1 cellular context compared by ENCODE assay signal in the genomic region with DNA sequence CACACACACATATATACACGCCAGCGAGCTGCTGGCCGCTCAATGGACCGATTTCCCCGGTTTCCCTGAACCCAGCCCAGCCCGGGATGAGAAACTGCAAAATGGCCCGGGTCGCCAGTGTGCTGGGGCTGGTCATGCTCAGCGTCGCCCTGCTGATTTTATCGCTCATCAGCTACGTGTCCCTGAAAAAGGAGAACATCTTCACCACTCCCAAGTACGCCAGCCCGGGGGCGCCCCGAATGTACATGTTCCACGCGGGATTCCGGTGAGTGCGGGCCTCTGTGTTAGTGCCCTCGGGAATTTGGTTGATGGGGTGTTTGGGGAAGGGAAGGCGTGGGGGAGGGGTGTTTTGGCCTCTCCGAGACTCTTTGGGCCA.
TF ChIP-seq lines count a peak whose summit lies in the region.

No MANE protein-coding gene starts in this region.

TF ChIP-seq in HEK293, 187 proteins besides CTCF, POLR2A, EP300 and RAD21 (continued from another document):
- TF ChIP-seq, protein P1, sequence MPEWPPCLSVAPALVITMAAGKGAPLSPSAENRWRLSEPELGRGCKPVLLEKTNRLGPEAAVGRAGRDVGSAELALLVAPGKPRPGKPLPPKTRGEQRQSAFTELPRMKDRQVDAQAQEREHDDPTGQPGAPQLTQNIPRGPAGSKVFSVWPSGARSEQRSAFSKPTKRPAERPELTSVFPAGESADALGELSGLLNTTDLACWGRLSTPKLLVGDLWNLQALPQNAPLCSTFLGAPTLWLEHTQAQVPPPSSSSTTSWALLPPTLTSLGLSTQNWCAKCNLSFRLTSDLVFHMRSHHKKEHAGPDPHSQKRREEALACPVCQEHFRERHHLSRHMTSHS (tag by site-specific recombination; IDR thresholded peaks at IDR 0.05), result no peak
